Comparison of ENCODE assay signal across 8 cellular contexts in the genomic region with DNA sequence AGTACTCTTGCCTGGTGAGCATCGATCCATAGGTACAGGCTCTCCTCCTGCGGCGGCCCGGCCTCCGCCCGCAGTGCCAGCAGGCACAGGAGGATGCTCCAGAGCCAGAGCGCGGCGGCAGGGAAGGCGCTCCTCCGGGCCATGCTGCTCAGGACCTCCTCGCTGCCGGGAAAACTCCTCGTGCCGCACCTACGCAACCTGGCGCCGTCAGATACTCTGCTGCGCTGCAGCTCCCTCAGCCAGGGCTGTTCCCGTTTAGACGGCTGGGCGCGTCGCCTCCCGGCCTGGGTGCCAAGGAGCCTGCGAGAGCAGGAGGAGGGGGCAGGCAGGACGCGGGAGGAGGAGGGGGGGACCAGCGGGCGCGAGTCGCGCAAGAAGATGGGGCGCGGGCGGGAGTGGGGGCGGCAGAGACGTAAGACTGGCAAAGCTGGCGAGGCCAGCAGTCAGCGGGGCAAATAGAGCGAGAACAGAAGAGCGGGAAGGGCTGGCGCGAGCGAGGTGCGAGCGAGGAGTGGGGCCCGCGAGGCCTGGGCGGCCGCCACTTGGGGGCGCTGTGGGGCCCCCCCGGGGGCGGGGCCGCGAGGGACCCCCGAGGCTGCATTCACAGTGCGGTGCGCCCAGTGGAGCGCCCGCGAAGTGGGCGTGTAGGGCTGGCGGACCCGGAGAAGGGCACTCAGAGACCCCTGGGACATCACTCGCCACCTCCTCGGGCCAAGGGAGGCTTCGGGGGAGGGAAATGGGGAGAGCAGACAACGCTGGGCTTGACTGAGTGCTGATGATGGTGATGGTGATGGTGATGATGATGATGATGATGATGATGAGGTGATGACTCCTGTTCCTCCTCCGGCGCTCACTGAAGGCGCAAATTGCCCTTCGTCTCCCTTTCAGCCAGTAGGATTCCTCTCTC. TPM values are rescaled to one million over a fixed set of nuclear protein-coding genes. Genes with fewer than 3 reads are reported as not detected.
DNase-seq lines count a peak whose midpoint lies in the region; ATAC-seq and TF ChIP-seq lines count a peak whose summit lies in the region.

A gene with protein sequence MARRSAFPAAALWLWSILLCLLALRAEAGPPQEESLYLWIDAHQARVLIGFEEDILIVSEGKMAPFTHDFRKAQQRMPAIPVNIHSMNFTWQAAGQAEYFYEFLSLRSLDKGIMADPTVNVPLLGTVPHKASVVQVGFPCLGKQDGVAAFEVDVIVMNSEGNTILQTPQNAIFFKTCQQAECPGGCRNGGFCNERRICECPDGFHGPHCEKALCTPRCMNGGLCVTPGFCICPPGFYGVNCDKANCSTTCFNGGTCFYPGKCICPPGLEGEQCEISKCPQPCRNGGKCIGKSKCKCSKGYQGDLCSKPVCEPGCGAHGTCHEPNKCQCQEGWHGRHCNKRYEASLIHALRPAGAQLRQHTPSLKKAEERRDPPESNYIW (minus strand): TSS at position 257 of the 907 bp plus-strand sequence. CDS start 114 bp downstream, at position 143.

- H2AFZ ChIP-seq in mesenchymal stem cell (ENCODE audit: low read depth, low read length) = no peak within 1 kb of the TSS

- H3K4me3 Mint-ChIP-seq in dendritic cell treated with granulocyte-macrophage colony-stimulating factor and Interleukin-4, amounts not matched to agents 40 ng/mL and 50 ng/mL, for 4 days = peak within 1 kb of the TSS; percentile 14

- no peak for TF ChIP-seq POLR2A in transverse colon (IDR thresholded peaks at IDR 0.05)

- peak; percentile 49; the same call in 2 of the 3 replicates for TF ChIP-seq CTCF in GM12872 (IDR thresholded peaks at IDR 0.05; ENCODE audit: insufficient read depth, low read depth, low read length)
- TF ChIP-seq CTCF in transverse colon (IDR thresholded peaks at IDR 0.05) = peak in 1 of 5 experiments; percentile 12

- no peak within 1 kb of the TSS for H4K8ac ChIP-seq in mesenchymal stem cell (ENCODE audit: low read length)

- no peak within 1 kb of the TSS for H3K14ac ChIP-seq in mesenchymal stem cell (ENCODE audit: low read length in 2 of 2)

- no peak within 1 kb of the TSS for H2BK120ac ChIP-seq in mesenchymal stem cell (ENCODE audit: low read depth, low read length)

- H3K4me3 ChIP-seq in mesenchymal stem cell (ENCODE audit: insufficient read depth in 1 of 2, low read depth in 1 of 2, low read length in 2 of 2) = peak within 1 kb of the TSS; percentile 34 to 73
- peak within 1 kb of the TSS in 2 of 4 donors; percentile 13 to 43 for H3K4me3 ChIP-seq in transverse colon

- no peak within 1 kb of the TSS for H3K18ac ChIP-seq in mesenchymal stem cell (ENCODE audit: low read depth in 1 of 2, low read length in 2 of 2)

- 9% methylated on average over 72 of the region's 73 CpGs for WGBS in mesenchymal stem cell
- WGBS in transverse colon (ENCODE audit: low coverage in 1 of 2), 2 donors = 17 to 33% methylated on average over 1 to 71 of the region's 73 CpGs

- no peaks in the 10 kb centered on the region for H3K36me3 Mint-ChIP-seq in dendritic cell treated with granulocyte-macrophage colony-stimulating factor and Interleukin-4, amounts not matched to agents 40 ng/mL and 50 ng/mL, for 4 days (ENCODE audit: low read depth)

- TF ChIP-seq EP300 in transverse colon (IDR thresholded peaks at IDR 0.05; ENCODE audit: low read depth) = no peak

- H3K27ac ChIP-seq in mesenchymal stem cell (ENCODE audit: low read length, poor library complexity, severe bottlenecking) (no peak within 1 kb of the TSS), transverse colon (no peak within 1 kb of the TSS)

- H3K4me1 ChIP-seq in mesenchymal stem cell (ENCODE audit: control insufficient read depth, insufficient read depth, low read depth, low read length) (peaks cover 12% of the 10 kb centered on the region), transverse colon (peaks cover 3 to 16% (median 7%) of the 10 kb centered on the region in 4 donors)

- no peak within 1 kb of the TSS for H2BK5ac ChIP-seq in mesenchymal stem cell (ENCODE audit: low read depth, low read length, poor library complexity, severe bottlenecking)

- in situ Hi-C loops in transverse colon (cut with MboI; ENCODE audit: low pct_ligation_motif_present in 1 of 4, low pct_unique_long_range_greater_than_20kb in 1 of 4, low sequenced_read_pairs in 3 of 4) = loop anchor here in 1 of 4 donors (25.0 kb wide), 1 partner anchor 309 kb away; a partner anchor contains a TSS

- no peaks in the 10 kb centered on the region for H3K9me3 ChIP-seq in mesenchymal stem cell (ENCODE audit: control insufficient read depth, low read length)
- no peaks in the 10 kb centered on the region for H3K9me3 ChIP-seq in transverse colon

- H3K23ac ChIP-seq in mesenchymal stem cell (ENCODE audit: low read length in 2 of 2) = no peak within 1 kb of the TSS

- peaks cover 13% of the 10 kb centered on the region for H3K4me1 Mint-ChIP-seq in dendritic cell treated with granulocyte-macrophage colony-stimulating factor and Interleukin-4, amounts not matched to agents 40 ng/mL and 50 ng/mL, for 4 days (ENCODE audit: low read depth)

- peak; percentile 42 for ATAC-seq in HG03039 (IDR thresholded peaks at IDR 0.05; ENCODE audit: unreplicated experiment)
- ATAC-seq in SK-N-SH treated with all-trans-retinoic acid at 6 μM for 48 hours = peak; percentile 80

- no peak within 1 kb of the TSS for H2BK15ac ChIP-seq in mesenchymal stem cell (ENCODE audit: low read depth, poor library complexity, severe bottlenecking)

- H3K79me1 ChIP-seq in mesenchymal stem cell (replicated peaks; ENCODE audit: low read length, poor library complexity, severe bottlenecking) = no peaks in the 10 kb centered on the region

- H3K27me3 Mint-ChIP-seq in dendritic cell treated with granulocyte-macrophage colony-stimulating factor and Interleukin-4, amounts not matched to agents 40 ng/mL and 50 ng/mL, for 4 days = peaks cover 41% of the 10 kb centered on the region

- no peak within 1 kb of the TSS for H3K27ac Mint-ChIP-seq in dendritic cell treated with granulocyte-macrophage colony-stimulating factor and Interleukin-4, amounts not matched to agents 40 ng/mL and 50 ng/mL, for 4 days

- H3K4ac ChIP-seq in mesenchymal stem cell (ENCODE audit: low read depth in 1 of 2, low read length in 2 of 2) = no peak within 1 kb of the TSS

- H3K27me3 ChIP-seq in mesenchymal stem cell (ENCODE audit: control insufficient read depth in 1 of 2, insufficient read depth in 1 of 2, low read length in 2 of 2) (peaks cover 56 to 78% of the 10 kb centered on the region in 2 experiments), transverse colon (peaks cover 89% of the 10 kb centered on the region)

- H3K36me3 ChIP-seq in mesenchymal stem cell (ENCODE audit: control insufficient read depth in 1 of 2, insufficient read depth in 2 of 2, low read depth in 1 of 2, low read length in 2 of 2) = no peaks in the 10 kb centered on the region
- no peaks in the 10 kb centered on the region for H3K36me3 ChIP-seq in transverse colon

- intact Hi-C loops in dendritic cell treated with granulocyte-macrophage colony-stimulating factor and Interleukin-4, amounts not matched to agents 40 ng/mL and 50 ng/mL, for 4 days (cut with micrococcal nuclease) = loop anchor here (5.0 to 10.0 kb wide), 2 partner anchors 229 to 317 kb away; no protein-coding TSS in a partner anchor
- intact Hi-C loops in transverse colon (cut with DNase I; ENCODE audit: low total_unique reads) = no loop called here

- DNase-seq in mesenchymal stem cell (no peak), transverse colon (peak; percentile 19), NCI-H2196 (lab: John Stamatoyannopoulos, UW; ENCODE audit: unreplicated experiment) (no peak), RPMI8226 (no peak)

- H2AK5ac ChIP-seq in mesenchymal stem cell (ENCODE audit: low read length, severe bottlenecking) = no peak within 1 kb of the TSS

- no peaks in the 10 kb centered on the region for H3K9me3 Mint-ChIP-seq in dendritic cell treated with granulocyte-macrophage colony-stimulating factor and Interleukin-4, amounts not matched to agents 40 ng/mL and 50 ng/mL, for 4 days

- no peak within 1 kb of the TSS for H3K9ac ChIP-seq in mesenchymal stem cell (ENCODE audit: low read length)

- H3K4me2 ChIP-seq in mesenchymal stem cell (ENCODE audit: low read length, poor library complexity, severe bottlenecking) = peak within 1 kb of the TSS; percentile 74

- no peak within 1 kb of the TSS for H4K91ac ChIP-seq in mesenchymal stem cell (ENCODE audit: low read length)

- H2BK12ac ChIP-seq in mesenchymal stem cell (ENCODE audit: low read length in 2 of 2) = no peak within 1 kb of the TSS

TF ChIP-seq in SK-N-SH treated with all-trans-retinoic acid at 6 μM for 48 hours, 23 proteins besides CTCF, POLR2A, EP300 and RAD21 (continues in another document):
- no peak for TF ChIP-seq RARB (CRISPR knock-in tag; IDR thresholded peaks at IDR 0.05)
- no peak for TF ChIP-seq ZNF565 (CRISPR knock-in tag; conservative IDR thresholded peaks at IDR 0.05; ENCODE audit: low read depth)
- TF ChIP-seq CSDC2 (CRISPR knock-in tag; IDR thresholded peaks at IDR 0.05) = no peak
- no peak for TF ChIP-seq ISL1 (CRISPR knock-in tag; IDR thresholded peaks at IDR 0.05)
- TF ChIP-seq, protein P1, sequence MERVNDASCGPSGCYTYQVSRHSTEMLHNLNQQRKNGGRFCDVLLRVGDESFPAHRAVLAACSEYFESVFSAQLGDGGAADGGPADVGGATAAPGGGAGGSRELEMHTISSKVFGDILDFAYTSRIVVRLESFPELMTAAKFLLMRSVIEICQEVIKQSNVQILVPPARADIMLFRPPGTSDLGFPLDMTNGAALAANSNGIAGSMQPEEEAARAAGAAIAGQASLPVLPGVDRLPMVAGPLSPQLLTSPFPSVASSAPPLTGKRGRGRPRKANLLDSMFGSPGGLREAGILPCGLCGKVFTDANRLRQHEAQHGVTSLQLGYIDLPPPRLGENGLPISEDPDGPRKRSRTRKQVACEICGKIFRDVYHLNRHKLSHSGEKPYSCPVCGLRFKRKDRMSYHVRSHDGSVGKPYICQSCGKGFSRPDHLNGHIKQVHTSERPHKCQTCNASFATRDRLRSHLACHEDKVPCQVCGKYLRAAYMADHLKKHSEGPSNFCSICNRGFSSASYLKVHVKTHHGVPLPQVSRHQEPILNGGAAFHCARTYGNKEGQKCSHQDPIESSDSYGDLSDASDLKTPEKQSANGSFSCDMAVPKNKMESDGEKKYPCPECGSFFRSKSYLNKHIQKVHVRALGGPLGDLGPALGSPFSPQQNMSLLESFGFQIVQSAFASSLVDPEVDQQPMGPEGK (CRISPR knock-in tag; IDR thresholded peaks at IDR 0.05; ENCODE audit: borderline replicate concordance) = no peak
- no peak for TF ChIP-seq GLIS3 (CRISPR knock-in tag; IDR thresholded peaks at IDR 0.05)
- TF ChIP-seq ZC3H10 (CRISPR knock-in tag; IDR thresholded peaks at IDR 0.05) = no peak

RNA-seq across cellular contexts. Expression of the gene that starts here (rescaled TPM):
- not detected for polyA plus RNA-seq in mesenchymal stem cell (2013, experiment 1 of 2)
- polyA plus RNA-seq in mesenchymal stem cell (2013, experiment 2 of 2) = not detected
- total RNA-seq in transverse colon = not detected

Comparison
In these comparisons a context has a peak if more than half of its experiments do, and no peak if none do; other contexts are left out.
1. Peak in DNase-seq in transverse colon; RNA of the gene not detected or under 1 TPM.